ENCODE assay signal across 18 cellular contexts in genomic region chr2:45289997-45290673, GRCh38.
DNase-seq lines count a peak whose midpoint lies in the region; ATAC-seq lines count a peak whose summit lies in the region.
"Had no signal": no experiment of that assay in that cellular context is flagged by ENCODE, and none has a peak within 500 bp of the region (broad histone marks: within the 10 kb centered on the region; RNA-seq: fewer than 3 reads in every experiment).

No MANE protein-coding gene starts in this region.

- POLR2A ChIA-PET in activated CD4-positive, alpha-beta T cell treated with anti-CD3 and anti-CD28 coated beads, Interleukin-2, amount 10 ng/mL, durations not matched to agents 7 days and 5 days (lab: Charles Lee): interaction anchor here (0.5 kb wide), 1 partner anchor 803 kb away, joined by 3 read pairs; no protein-coding TSS in a partner anchor

- peaks cover 21% of the 10 kb centered on the region for H3K27me3 Mint-ChIP-seq in activated CD4-positive, alpha-beta T cell treated with anti-CD3 and anti-CD28 coated beads, Interleukin-2, amount 10 ng/mL, durations not matched to agents 24 days and 14 days
- peaks cover 8% of the 10 kb centered on the region for H3K27me3 Mint-ChIP-seq in activated CD4-positive, alpha-beta T cell treated with anti-CD3 and anti-CD28 coated beads, Interleukin-2, amount 10 ng/mL, durations not matched to agents 7 days and 5 days
- peaks cover 3 to 8% (median 7%) of the 10 kb centered on the region in 3 donors for H3K27me3 Mint-ChIP-seq in immature natural killer cell (ENCODE audit: low read depth in 3 of 3)

- peak; percentile 73 for ATAC-seq in GM21786 (IDR thresholded peaks at IDR 0.05; ENCODE audit: unreplicated experiment)
- ATAC-seq in HG03378 (IDR thresholded peaks at IDR 0.05; ENCODE audit: unreplicated experiment): peak; percentile 79
- ATAC-seq: activated CD8-positive, alpha-beta T cell treated with anti-CD3 and anti-CD28 coated beads for 36 hours; Right ventricle myocardium inferior had no signal

- no peaks in the 10 kb centered on the region for H3K9me3 Mint-ChIP-seq in activated CD4-positive, alpha-beta T cell treated with anti-CD3 and anti-CD28 coated beads, Interleukin-2, amount 10 ng/mL, durations not matched to agents 24 days and 14 days
- no peaks in the 10 kb centered on the region for H3K9me3 Mint-ChIP-seq in activated CD4-positive, alpha-beta T cell treated with anti-CD3 and anti-CD28 coated beads, Interleukin-2, amount 10 ng/mL, durations not matched to agents 7 days and 5 days
- H3K9me3 Mint-ChIP-seq in immature natural killer cell: no peaks in the 10 kb centered on the region
- H3K9me3 Mint-ChIP-seq: activated CD8-positive, alpha-beta T cell treated with anti-CD3 and anti-CD28 coated beads for 36 hours; activated T-cell treated with anti-CD3 and anti-CD28 coated beads, Interleukin-2, amount 50 U/mL, for 4 hours had no signal

- no peak overlapping the region for H3K27ac Mint-ChIP-seq in activated CD4-positive, alpha-beta T cell treated with anti-CD3 and anti-CD28 coated beads, Interleukin-2, amount 10 ng/mL, durations not matched to agents 24 days and 14 days
- no peak overlapping the region for H3K27ac Mint-ChIP-seq in activated CD4-positive, alpha-beta T cell treated with anti-CD3 and anti-CD28 coated beads, Interleukin-2, amount 10 ng/mL, durations not matched to agents 7 days and 5 days
- no peak overlapping the region for H3K27ac Mint-ChIP-seq in immature natural killer cell
- H3K27ac Mint-ChIP-seq: activated CD8-positive, alpha-beta T cell treated with anti-CD3 and anti-CD28 coated beads for 36 hours had no signal

- H3K36me3 Mint-ChIP-seq in activated CD4-positive, alpha-beta T cell treated with anti-CD3 and anti-CD28 coated beads, Interleukin-2, amount 10 ng/mL, durations not matched to agents 24 days and 14 days (ENCODE audit: low read depth): no peaks in the 10 kb centered on the region
- H3K36me3 Mint-ChIP-seq in activated CD4-positive, alpha-beta T cell treated with anti-CD3 and anti-CD28 coated beads, Interleukin-2, amount 10 ng/mL, durations not matched to agents 7 days and 5 days (ENCODE audit: low read depth): no peaks in the 10 kb centered on the region
- no peaks in the 10 kb centered on the region for H3K36me3 Mint-ChIP-seq in immature natural killer cell

- H3K4me1 Mint-ChIP-seq in activated CD4-positive, alpha-beta T cell treated with anti-CD3 and anti-CD28 coated beads, Interleukin-2, amount 10 ng/mL, durations not matched to agents 24 days and 14 days: peaks cover 13% of the 10 kb centered on the region
- no peaks in the 10 kb centered on the region for H3K4me1 Mint-ChIP-seq in activated CD4-positive, alpha-beta T cell treated with anti-CD3 and anti-CD28 coated beads, Interleukin-2, amount 10 ng/mL, durations not matched to agents 7 days and 5 days
- H3K4me1 Mint-ChIP-seq in immature natural killer cell: no peaks in the 10 kb centered on the region

- intact Hi-C loops in activated CD4-positive, alpha-beta T cell treated with anti-CD3 and anti-CD28 coated beads, Interleukin-2, amount 10 ng/mL, durations not matched to agents 24 days and 14 days (cut with micrococcal nuclease): no loop called here

- H3K4me3 Mint-ChIP-seq in activated CD4-positive, alpha-beta T cell treated with anti-CD3 and anti-CD28 coated beads, Interleukin-2, amount 10 ng/mL, durations not matched to agents 24 days and 14 days: no peak overlapping the region
- H3K4me3 Mint-ChIP-seq in activated CD4-positive, alpha-beta T cell treated with anti-CD3 and anti-CD28 coated beads, Interleukin-2, amount 10 ng/mL, durations not matched to agents 7 days and 5 days: no peak overlapping the region
- no peak overlapping the region for H3K4me3 Mint-ChIP-seq in immature natural killer cell
- H3K4me3 Mint-ChIP-seq: activated CD8-positive, alpha-beta T cell treated with anti-CD3 and anti-CD28 coated beads for 36 hours; activated T-cell treated with anti-CD3 and anti-CD28 coated beads, Interleukin-2, amount 50 U/mL, for 4 hours; nephron had no signal

- CTCF ChIA-PET in activated CD4-positive, alpha-beta T cell treated with anti-CD3 and anti-CD28 coated beads, Interleukin-2, amount 10 ng/mL, durations not matched to agents 7 days and 5 days (lab: Charles Lee): no interaction called here

- DNase-seq in activated CD4-positive, alpha-beta T cell treated with anti-CD3 and anti-CD28 coated beads, Interleukin-2, amount 10 ng/mL, durations not matched to agents 24 days and 14 days: peak; percentile 60
- no peak for DNase-seq in activated CD4-positive, alpha-beta T cell treated with anti-CD3 and anti-CD28 coated beads, Interleukin-2, amount 10 ng/mL, durations not matched to agents 7 days and 5 days
- DNase-seq in immature natural killer cell: no peak
- no peak for DNase-seq in nucleus accumbens (lab: John Stamatoyannopoulos, UW)
- DNase-seq in LoVo (ENCODE audit: low spot score): no peak
- no peak for DNase-seq in NCI-H187 (lab: John Stamatoyannopoulos, UW)
- DNase-seq: activated CD8-positive, alpha-beta T cell treated with anti-CD3 and anti-CD28 coated beads for 36 hours; activated T-cell treated with anti-CD3 and anti-CD28 coated beads, Interleukin-2, amount 50 U/mL, for 4 hours; cortex of kidney; foreskin melanocyte; KBM-7; mesendoderm; NCI-H2081 treated with DMSO at 0.1 percent for 48 hours; NCI-H510A treated with DMSO at 0.1 percent for 48 hours had no signal
